ENCODE assay signal across 15 cellular contexts in the genomic region with DNA sequence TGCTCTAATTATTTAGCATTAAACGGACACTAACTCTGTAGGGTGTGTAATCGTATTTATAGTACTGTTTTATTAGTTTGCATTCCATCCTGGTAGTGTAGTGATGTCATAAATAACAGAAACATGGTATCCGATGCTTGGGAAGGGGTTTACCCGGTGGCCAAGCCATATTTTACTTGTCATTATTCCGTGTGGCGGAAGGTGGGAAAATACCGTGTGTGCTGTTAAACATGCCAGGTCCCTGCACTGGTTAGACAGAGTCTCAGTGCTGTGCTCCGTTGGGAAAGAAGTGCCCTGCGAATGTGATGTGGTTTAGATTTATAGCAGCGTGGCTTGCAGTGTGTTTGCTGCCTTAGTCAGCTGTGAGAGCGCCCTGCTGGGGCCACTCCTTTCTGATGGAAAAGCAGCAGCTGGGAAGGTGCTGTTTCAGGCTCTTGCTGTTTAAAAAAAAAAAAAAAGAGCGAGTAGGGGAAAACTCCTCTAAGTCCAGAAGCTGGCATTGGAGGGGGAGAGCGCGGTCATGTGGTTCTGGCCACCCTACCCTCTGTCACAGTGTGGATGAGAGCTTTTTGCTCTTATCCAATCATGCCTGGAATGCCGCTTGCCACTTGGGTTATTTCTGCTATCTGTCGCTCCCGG.
A peak's percentile ranks its signal among the peaks of the same experiment; 100 is the strongest.
DNase-seq lines count a peak whose midpoint lies in the region; ATAC-seq, FAIRE-seq and TF ChIP-seq lines count a peak whose summit lies in the region.
"Had no signal": no experiment of that assay in that cellular context is flagged by ENCODE, and none has a peak within 500 bp of the region (broad histone marks: within the 10 kb centered on the region; RNA-seq: fewer than 3 reads in every experiment).

No MANE protein-coding gene starts in this region.

- intact Hi-C loops in right cardiac atrium (cut with DNase I) (loop anchor here in 3 of 4 donors (5.0 to 10.0 kb wide), 3 partner anchors 57 to 67 kb away; no protein-coding TSS in a partner anchor), pancreas (cut with DNase I) (no loop called here), ascending aorta (cut with DNase I) (no loop called here), head of caudate nucleus (cut with DNase I) (no loop called here)

- H3K4me1 Mint-ChIP-seq in GM23338: peaks cover 66% of the 10 kb centered on the region

- ATAC-seq in GM23338 (peak; percentile 85), right cardiac atrium (peak; percentile 87 to 92), pancreas (peak; percentile 76 to 87 (median 78)), HG03457 (IDR thresholded peaks at IDR 0.05; ENCODE audit: unreplicated experiment) (no peak)
- ATAC-seq: HCT116 had no signal

- H3K4me3 ChIP-seq in GM23338 (peak overlapping the region; percentile 41), SJSA1 (no peak overlapping the region), right cardiac atrium (ENCODE audit: low read length) (peak overlapping the region; percentile 66), pancreas (no peak overlapping the region), ascending aorta (no peak overlapping the region), HAP-1 (no peak overlapping the region)
- H3K4me3 ChIP-seq: BLaER1 had no signal

- H3F3A ChIP-seq in GM23338 (replicated peaks; ENCODE audit: low read depth): no peaks in the 10 kb centered on the region

- H3K27ac Mint-ChIP-seq in GM23338: peak overlapping the region; percentile 94
- H3K27ac Mint-ChIP-seq: stimulated activated naive CD8-positive, alpha-beta T cell treated with anti-CD3 and anti-CD28 coated beads, Interleukin-15, Interleukin-2, amounts not matched to agents 100 ng/mL and 50 ng/mL, for 24 hours had no signal

- H3K9me3 ChIP-seq in SJSA1 (replicated peaks) (no peaks in the 10 kb centered on the region), right cardiac atrium (ENCODE audit: control insufficient read depth, low read length) (no peaks in the 10 kb centered on the region), pancreas (no peaks in the 10 kb centered on the region), ascending aorta (no peaks in the 10 kb centered on the region), HAP-1 (no peaks in the 10 kb centered on the region)

- H3K4me1 ChIP-seq in GM23338 (ENCODE audit: insufficient read depth): peaks cover 52% of the 10 kb centered on the region
- peaks cover 41% of the 10 kb centered on the region for H3K4me1 ChIP-seq in SJSA1 (replicated peaks)
- H3K4me1 ChIP-seq in right cardiac atrium (ENCODE audit: control insufficient read depth, insufficient read depth, low read length): no peaks in the 10 kb centered on the region
- peaks cover 7 to 13% (median 9%) of the 10 kb centered on the region in 3 donors for H3K4me1 ChIP-seq in pancreas
- no peaks in the 10 kb centered on the region for H3K4me1 ChIP-seq in ascending aorta
- no peaks in the 10 kb centered on the region for H3K4me1 ChIP-seq in HAP-1

- H3K4me3 Mint-ChIP-seq in GM23338: peak overlapping the region; percentile 51
- H3K4me3 Mint-ChIP-seq: stimulated activated naive CD8-positive, alpha-beta T cell treated with anti-CD3 and anti-CD28 coated beads, Interleukin-15, Interleukin-2, amounts not matched to agents 100 ng/mL and 50 ng/mL, for 24 hours had no signal

- H4K20me1 ChIP-seq in GM23338 (replicated peaks; ENCODE audit: insufficient read depth): no peaks in the 10 kb centered on the region; the same call in 1 of the 2 replicates
- H4K20me1 ChIP-seq: BLaER1 had no signal

- peak; percentile 83 for DNase-seq in GM23338 (ENCODE audit: low spot score)
- DNase-seq in SJSA1 (ENCODE audit: low read depth in 1 of 2, low spot score in 2 of 2): peak in 1 of 2 experiments; percentile 45
- DNase-seq in right cardiac atrium: peak; percentile 34 to 75 (median 70)
- peak in 4 of 6 donors; percentile 57 to 72 (median 61) for DNase-seq in pancreas
- no peak for DNase-seq in ascending aorta (ENCODE audit: low spot score in 2 of 2)
- no peak for DNase-seq in head of caudate nucleus
- no peak for DNase-seq in HAP-1 (ENCODE audit: low spot score in 2 of 2)
- DNase-seq: activated CD4-positive, alpha-beta T cell treated with anti-CD3 and anti-CD28 coated beads for 4 hours; foreskin fibroblast; NCI-H748 treated with DMSO at 0.1 percent for 48 hours had no signal

- H3K36me3 Mint-ChIP-seq in GM23338 (ENCODE audit: low read depth): peaks cover 12% of the 10 kb centered on the region; the same call in 2 of the 3 replicates

- peak overlapping the region; percentile 75 for H3K4me2 ChIP-seq in GM23338
- H3K4me2 ChIP-seq: BLaER1 had no signal

- no peak for TF ChIP-seq CTCF in GM23338 (conservative IDR thresholded peaks at IDR 0.05; ENCODE audit: low read depth in 2 of 2)
- no peak for TF ChIP-seq CTCF in pancreas (IDR thresholded peaks at IDR 0.05)
- no peak for TF ChIP-seq CTCF in ascending aorta (IDR thresholded peaks at IDR 0.05)

- peaks cover 40% of the 10 kb centered on the region for H3K79me2 ChIP-seq in GM23338 (replicated peaks; ENCODE audit: insufficient read depth)

- H3K9me2 ChIP-seq in GM23338 (ENCODE audit: insufficient read depth): no peaks in the 10 kb centered on the region

- in situ Hi-C loops in HAP-1 (cut with MboI; ENCODE audit: low sequenced_read_pairs): no loop called here

- no peaks in the 10 kb centered on the region for H3K9me3 Mint-ChIP-seq in GM23338
- H3K9me3 Mint-ChIP-seq: stimulated activated naive CD8-positive, alpha-beta T cell treated with anti-CD3 and anti-CD28 coated beads, Interleukin-15, Interleukin-2, amounts not matched to agents 100 ng/mL and 50 ng/mL, for 24 hours had no signal

- H3K27me3 ChIP-seq in GM23338 (ENCODE audit: insufficient read depth): no peaks in the 10 kb centered on the region
- no peaks in the 10 kb centered on the region for H3K27me3 ChIP-seq in SJSA1 (replicated peaks)
- H3K27me3 ChIP-seq in right cardiac atrium (ENCODE audit: control insufficient read depth, insufficient read depth): no peaks in the 10 kb centered on the region
- no peaks in the 10 kb centered on the region for H3K27me3 ChIP-seq in pancreas
- no peaks in the 10 kb centered on the region for H3K27me3 ChIP-seq in ascending aorta
- no peaks in the 10 kb centered on the region for H3K27me3 ChIP-seq in HAP-1 (ENCODE audit: low read depth)
- H3K27me3 ChIP-seq: BLaER1 had no signal

- FAIRE-seq in pancreas (lab: Jason Lieb, UNC): no peak
- FAIRE-seq: colon had no signal

- WGBS in right cardiac atrium: 65% methylated on average over 17 of the region's 17 CpGs
- WGBS in pancreas, 2 donors: 44 to 45% methylated on average over 17 of the region's 17 CpGs

- H3K27me3 Mint-ChIP-seq in GM23338 (ENCODE audit: insufficient read depth, low read depth, poor library complexity): peaks cover 7% of the 10 kb centered on the region
- H3K27me3 Mint-ChIP-seq: stimulated activated naive CD8-positive, alpha-beta T cell treated with anti-CD3 and anti-CD28 coated beads, Interleukin-15, Interleukin-2, amounts not matched to agents 100 ng/mL and 50 ng/mL, for 24 hours had no signal

- H2AFZ ChIP-seq in GM23338: no peak overlapping the region

- no peaks in the 10 kb centered on the region for H3K36me3 ChIP-seq in GM23338 (ENCODE audit: insufficient read depth)
- peaks cover 38% of the 10 kb centered on the region for H3K36me3 ChIP-seq in SJSA1
- H3K36me3 ChIP-seq in pancreas: peaks cover 0 to 16% (median 0%) of the 10 kb centered on the region in 3 donors
- no peaks in the 10 kb centered on the region for H3K36me3 ChIP-seq in ascending aorta
- H3K36me3 ChIP-seq in HAP-1 (replicated peaks): no peaks in the 10 kb centered on the region

- H3K27ac ChIP-seq in GM23338 (ENCODE audit: low read depth) (peak overlapping the region; percentile 76), SJSA1 (peak overlapping the region; percentile 41), right cardiac atrium (ENCODE audit: low read length) (peak overlapping the region; percentile 87), pancreas (peak overlapping the region in 3 of 4 donors; percentile 37 to 68 (median 68)), ascending aorta (no peak overlapping the region)
- H3K27ac ChIP-seq: BLaER1 had no signal

TF ChIP-seq in GM23338, 12 proteins besides CTCF, POLR2A, EP300 and RAD21 (continues in another document):
- TF ChIP-seq EZH2 (IDR thresholded peaks at IDR 0.05; ENCODE audit: low read depth, unreplicated experiment): no peak

Comparison
In these comparisons a context has a peak if more than half of its experiments do, and no peak if none do; other contexts are left out.
1. DNase-seq: peak in GM23338 (single experiment), right cardiac atrium (3 of 3) and pancreas (4 of 6); none in ascending aorta (0 of 2), head of caudate nucleus (0 of 42) and HAP-1 (0 of 2).
2. H3K27ac ChIP-seq: peak in GM23338 (single experiment), SJSA1 (single experiment), right cardiac atrium (single experiment) and pancreas (3 of 4); none in ascending aorta (0 of 2).
3. H3K4me3 ChIP-seq: peak in GM23338 (single experiment) and right cardiac atrium (single experiment); none in SJSA1 (single experiment), pancreas (0 of 4), ascending aorta (0 of 2) and HAP-1 (single experiment).
4. intact Hi-C loops: an anchor here in right cardiac atrium (5.0 to 10.0 kb wide); none called in pancreas, ascending aorta and head of caudate nucleus.